9 cellular contexts compared by ENCODE assay signal in the genomic region with DNA sequence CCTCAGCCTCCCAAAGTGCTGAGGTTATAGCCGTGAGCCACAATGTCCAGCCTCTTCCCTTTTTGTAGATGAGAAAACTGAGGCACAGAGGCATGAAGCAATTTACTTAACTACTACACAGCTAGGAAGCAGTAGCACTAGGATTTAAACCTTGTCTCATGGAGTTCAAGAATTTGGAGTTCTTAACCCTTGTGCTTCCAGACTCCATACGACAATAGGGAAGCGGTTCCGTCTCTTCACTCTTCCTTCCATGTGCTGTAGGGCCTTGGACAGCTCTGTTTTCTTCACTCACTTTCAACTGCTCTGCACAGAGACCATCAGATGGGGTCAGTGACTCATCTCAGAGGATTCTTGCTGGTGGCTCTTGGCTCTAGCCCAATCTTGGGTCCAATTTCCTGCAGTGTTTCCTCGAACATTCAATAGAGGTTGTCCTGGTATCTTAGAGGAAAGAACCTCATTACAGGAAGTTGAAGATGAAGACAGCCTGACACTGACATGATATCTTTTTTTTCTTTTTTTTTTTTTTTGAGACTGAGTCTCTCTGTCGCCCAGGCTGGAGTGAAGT. TPM values are rescaled to one million over a fixed set of nuclear protein-coding genes. Genes with fewer than 3 reads are reported as not detected.
A peak's percentile ranks its signal among the peaks of the same experiment; 100 is the strongest.
DNase-seq lines count a peak whose midpoint lies in the region; ATAC-seq, FAIRE-seq and TF ChIP-seq lines count a peak whose summit lies in the region.
"Had no signal": no experiment of that assay in that cellular context is flagged by ENCODE, and none has a peak within 500 bp of the region (broad histone marks: within the 10 kb centered on the region; RNA-seq: fewer than 3 reads in every experiment).

No MANE protein-coding gene starts in this region.

- intact Hi-C loops in dorsolateral prefrontal cortex (cut with DNase I): no loop called here

- H3K4me1 Mint-ChIP-seq in central memory CD8-positive, alpha-beta T cell: peaks cover 32% of the 10 kb centered on the region

- no peak for ATAC-seq in central memory CD8-positive, alpha-beta T cell (replicated peaks; ENCODE audit: extremely low read depth, poor library complexity, severe bottlenecking)

- DNase-seq in SIG-M5 treated with dmso at 0.1 percent for 504 hours (lab: John Stamatoyannopoulos, UW; ENCODE audit: unreplicated experiment) (peak; percentile 42), SIG-M5 (lab: John Stamatoyannopoulos, UW) (no peak), RCC 7860 (ENCODE audit: low spot score) (peak; percentile 79), pulmonary artery endothelial cell (ENCODE audit: low read depth, low spot score) (peak; percentile 46), middle frontal gyrus (ENCODE audit: extremely low spot score, low spot score) (no peak), dorsolateral prefrontal cortex (no peak), islet precursor cell (no peak)
- DNase-seq in central memory CD8-positive, alpha-beta T cell (ENCODE audit: low spot score in 2 of 2): no peak

- H3K27ac Mint-ChIP-seq in central memory CD8-positive, alpha-beta T cell (ENCODE audit: low read depth): peak overlapping the region; percentile 27

- no peaks in the 10 kb centered on the region for H3K27me3 Mint-ChIP-seq in central memory CD8-positive, alpha-beta T cell

- no peak for TF ChIP-seq CTCF in dorsolateral prefrontal cortex (IDR thresholded peaks at IDR 0.05 in 54 of 56, conservative IDR thresholded peaks at IDR 0.05 in 2 of 56; ENCODE audit: low read depth in 1 of 56, partially characterized antibody in 56 of 56)

- peaks cover 0 to 9% (median 0%) of the 10 kb centered on the region in 45 donors for H3K27me3 ChIP-seq in dorsolateral prefrontal cortex

- no peak overlapping the region for H3K4me3 Mint-ChIP-seq in central memory CD8-positive, alpha-beta T cell

- H3K27ac ChIP-seq in dorsolateral prefrontal cortex: no peak overlapping the region
- H3K27ac ChIP-seq: thoracic aorta had no signal

- peaks cover 93% of the 10 kb centered on the region for H3K36me3 Mint-ChIP-seq in central memory CD8-positive, alpha-beta T cell (ENCODE audit: insufficient read depth)

- H3K4me3 ChIP-seq in dorsolateral prefrontal cortex: no peak overlapping the region
- H3K4me3 ChIP-seq: thoracic aorta had no signal

- H3K9me3 Mint-ChIP-seq in central memory CD8-positive, alpha-beta T cell: no peaks in the 10 kb centered on the region

- FAIRE-seq in RCC 7860 (lab: Jason Lieb, UNC): peak; percentile 84

RNA-seq across cellular contexts. Expression of a gene that starts 19.3 kb away (rescaled TPM):
- under 0.01 TPM in 1 of 2 replicates, not detected in the other for total RNA-seq in pulmonary artery endothelial cell
- 10 to 100 TPM in 4 of 120 experiments, 1 to 10 TPM in 115, under 1 TPM in 1; 0.68 to 12.1 (median 4.2) TPM for total RNA-seq in dorsolateral prefrontal cortex

RNA-seq across cellular contexts. Expression of a gene that starts 34.5 kb away (rescaled TPM):
- 21.2 and 21.6 TPM in 2 replicates for total RNA-seq in pulmonary artery endothelial cell
- 10 to 100 TPM; 22.6 to 71.7 (median 28.8) TPM for total RNA-seq in dorsolateral prefrontal cortex

RNA-seq across cellular contexts. Expression of a gene that starts 42.8 kb away (rescaled TPM):
- 5.7 and 7.0 TPM in 2 replicates for total RNA-seq in pulmonary artery endothelial cell
- 10 to 100 TPM in 115 of 120 experiments, 1 to 10 TPM in 5; 9.2 to 17.9 (median 12.6) TPM for total RNA-seq in dorsolateral prefrontal cortex

RNA-seq across cellular contexts. Expression of a gene that starts 46.2 kb away (rescaled TPM):
- total RNA-seq in pulmonary artery endothelial cell (16.6 and 18.3 TPM in 2 replicates), dorsolateral prefrontal cortex (10 to 100 TPM; 16.0 to 51.0 (median 28.6) TPM)

Comparison
In these comparisons a context has a peak if more than half of its experiments do, and no peak if none do; other contexts are left out.
1. DNase-seq: peak in SIG-M5 treated with dmso at 0.1 percent for 504 hours (single experiment), RCC 7860 (single experiment) and pulmonary artery endothelial cell (single experiment); none in SIG-M5 (single experiment), central memory CD8-positive, alpha-beta T cell (0 of 2), middle frontal gyrus (single experiment), dorsolateral prefrontal cortex (0 of 10) and islet precursor cell (single experiment).